In the genomic region with DNA sequence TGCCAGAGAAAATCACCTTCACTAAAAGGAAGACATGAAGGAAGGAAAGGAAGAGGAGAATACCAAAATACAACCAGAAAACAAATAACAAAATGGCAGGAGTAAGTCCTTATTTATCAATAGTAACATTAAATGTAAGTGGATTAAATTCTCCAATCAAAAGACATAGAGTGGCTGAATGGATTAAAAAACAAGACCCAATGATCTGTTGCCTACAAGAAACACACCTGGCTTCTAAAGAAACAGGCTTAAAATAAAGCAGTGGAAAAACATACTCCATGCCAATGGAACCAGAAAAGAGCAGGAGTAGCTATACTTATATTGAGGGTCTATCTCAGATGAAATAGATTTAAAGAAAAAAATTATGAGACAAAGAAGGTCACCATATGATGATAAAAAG, we compare ENCODE assay signal across 10 cellular contexts.
"Had no signal": no experiment of that assay in that cellular context is flagged by ENCODE, and none has a peak within 500 bp of the region (broad histone marks: within the 10 kb centered on the region; RNA-seq: fewer than 3 reads in every experiment).

No MANE protein-coding gene starts in this region.

- H3K27ac ChIP-seq: GM23248 had no signal

- H3K9ac ChIP-seq: GM23248 had no signal

- H3K4me3 ChIP-seq: GM23248, GM23338, HAP-1 had no signal

- DNase-seq: GM23248, GOT3, H7, H9, HCEC 1CT, HFFc6 had no signal

- H3K4me2 ChIP-seq: GM23338 had no signal

- H3K27ac Mint-ChIP-seq: GM23338, H9, HFFc6 had no signal

- ATAC-seq: GM23338 had no signal

- H3K36me3 ChIP-seq: HAP-1 had no signal

- H2AFZ ChIP-seq: GM23248, GM23338 had no signal

- H3K4me3 Mint-ChIP-seq: GM23338, H9, HFFc6 had no signal

- FAIRE-seq: H1, H54 had no signal
